8 cellular contexts compared by ENCODE assay signal in the genomic region with DNA sequence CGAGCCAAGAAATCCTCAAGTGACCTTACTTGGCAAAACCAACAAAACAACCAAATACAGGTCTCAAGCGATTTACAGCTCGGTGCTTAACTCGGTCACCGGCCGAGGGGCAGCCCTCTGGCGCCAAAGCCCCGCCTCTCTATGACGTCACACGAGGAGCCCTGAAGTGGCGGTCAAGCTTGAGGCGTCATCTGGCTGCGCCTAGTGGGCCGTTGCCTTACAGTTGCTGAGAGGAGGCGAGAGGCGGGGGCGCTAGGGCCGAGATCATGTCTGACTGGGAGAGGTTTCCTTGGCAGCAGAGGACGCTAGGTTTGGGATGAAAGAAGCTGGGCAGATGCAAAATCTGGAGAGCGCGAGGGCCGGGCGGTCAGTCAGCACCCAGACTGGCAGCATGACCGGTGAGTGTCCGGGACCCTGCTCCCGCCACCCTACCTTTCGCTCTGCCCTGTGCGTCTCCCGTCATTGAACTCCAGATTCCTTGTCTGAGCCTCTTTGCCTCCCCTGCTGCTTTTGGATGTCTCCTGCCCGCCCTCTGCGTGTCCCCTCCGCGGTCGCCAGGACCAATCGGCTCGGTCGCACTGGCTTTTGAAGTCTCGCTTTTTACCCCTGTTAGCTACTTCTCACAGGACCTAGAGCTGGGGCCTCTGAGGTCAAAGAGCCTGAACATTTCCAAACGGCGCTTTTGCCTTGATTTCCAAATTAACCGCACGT.
DNase-seq lines count a peak whose midpoint lies in the region; ATAC-seq and FAIRE-seq lines count a peak whose summit lies in the region.

Gene CDADC1, plus strand, starts transcription at position 204 of the 711 bp plus-strand sequence. Its CDS starts 113 bp downstream, at position 317.

- DNase-seq in AG20443 (ENCODE audit: low spot score) (peak; percentile 98), NCI-H524 treated with DMSO at 0.1 percent for 48 hours (lab: John Stamatoyannopoulos, UW) (peak; percentile 79), kidney tubule cell (ENCODE audit: low spot score) (peak; percentile 94)
- DNase-seq in activated CD4-positive, alpha-beta T cell treated with anti-CD3 and anti-CD28 coated beads for 4 hours = peak; percentile 82 to 84
- peak; percentile 82 to 90 (median 86) for DNase-seq in stimulated activated CD4-positive, alpha-beta T cell treated with anti-CD3 and anti-CD28 coated beads, Interleukin-1b, Interleukin-23, amount 100 ng/mL, for 24 hours (ENCODE audit: low read depth in 4 of 4, low spot score in 1 of 4)

- peak; percentile 97 for ATAC-seq in GM19035 (IDR thresholded peaks at IDR 0.05; ENCODE audit: unreplicated experiment)
- peak; percentile 92 for ATAC-seq in HG03378 (IDR thresholded peaks at IDR 0.05; ENCODE audit: unreplicated experiment)

- FAIRE-seq in colon (lab: Jason Lieb, UNC) = peak; percentile 41

Comparison
In these comparisons a context has a peak if more than half of its experiments do, and no peak if none do; other contexts are left out.
1. Peak in every context shown above with its lines: DNase-seq and ATAC-seq.